Comparison of ENCODE assay signal across 11 cellular contexts in the genomic region with DNA sequence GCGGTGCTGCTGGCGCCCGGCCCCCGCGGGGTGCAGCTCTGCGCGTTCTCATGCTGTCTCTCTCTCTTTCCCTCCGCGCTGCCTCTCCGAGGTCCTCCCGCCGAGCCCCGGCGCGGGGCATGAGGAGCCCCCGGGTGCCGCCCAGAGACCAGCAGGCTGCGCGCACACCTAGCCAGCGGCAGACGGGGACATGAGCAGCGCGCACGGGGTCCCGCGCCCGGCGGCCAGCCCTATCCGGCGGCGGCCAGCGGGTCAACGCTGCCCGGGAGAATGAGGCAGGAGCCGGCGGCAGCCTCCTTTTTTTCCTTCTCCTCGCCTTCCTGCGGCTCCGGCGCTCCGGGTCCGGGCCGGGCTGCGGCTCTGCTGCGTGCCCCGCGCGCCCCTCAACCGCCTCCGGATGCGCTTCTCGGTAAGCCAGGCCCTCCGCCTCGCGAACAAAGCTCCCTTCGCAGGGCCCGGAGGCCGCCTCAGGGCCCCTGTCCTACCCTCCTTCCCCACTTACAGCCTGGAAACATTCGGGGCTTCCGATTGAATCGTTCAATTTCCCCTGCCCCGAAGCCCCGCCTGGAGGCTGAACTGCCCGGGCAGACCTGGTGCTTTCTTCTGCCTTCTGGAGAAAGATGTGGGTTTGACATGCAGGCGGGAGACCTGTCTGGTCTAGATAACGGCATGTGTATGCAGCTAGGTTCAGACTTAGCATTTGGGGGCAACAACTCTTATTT. TPM values are rescaled to one million over a fixed set of nuclear protein-coding genes. Genes with fewer than 3 reads are reported as not detected.
A peak's percentile ranks its signal among the peaks of the same experiment; 100 is the strongest.
DNase-seq lines count a peak whose midpoint lies in the region; ATAC-seq and TF ChIP-seq lines count a peak whose summit lies in the region.
"Had no signal": no experiment of that assay in that cellular context is flagged by ENCODE, and none has a peak within 500 bp of the region (broad histone marks: within the 10 kb centered on the region; RNA-seq: fewer than 3 reads in every experiment).

A gene (plus strand): TSS at position 64 of the 722 bp plus-strand sequence.

- ATAC-seq in heart left ventricle, result no peak
- no peak for ATAC-seq in Right ventricle myocardium superior (ENCODE audit: poor library complexity)
- ATAC-seq in HG03378 (IDR thresholded peaks at IDR 0.05; ENCODE audit: unreplicated experiment), result no peak

- H3K9me3 ChIP-seq in heart left ventricle (no peaks in the 10 kb centered on the region), NT2/D1 (ENCODE audit: insufficient read depth, low read length) (no peaks in the 10 kb centered on the region), iPS-18a (ENCODE audit: control insufficient read depth, low read depth, low read length) (no peaks in the 10 kb centered on the region), tibial artery (no peaks in the 10 kb centered on the region)

- no peak for DNase-seq in heart left ventricle
- no peak for DNase-seq in Right ventricle myocardium superior
- DNase-seq in NT2/D1 (ENCODE audit: low read depth, low spot score), result no peak
- DNase-seq in tibial artery, result no peak
- DNase-seq in COLO829 (ENCODE audit: low spot score), result no peak
- DNase-seq in CD1c-positive myeloid dendritic cell (ENCODE audit: extremely low spot score), result no peak
- DNase-seq: activated T-cell treated with anti-CD3 and anti-CD28 coated beads for 4 hours; effector memory CD4-positive, alpha-beta T cell had no signal

- H3K9ac ChIP-seq in NT2/D1 (ENCODE audit: insufficient read length, low read depth), result peak within 1 kb of the TSS; percentile 77
- H3K9ac ChIP-seq in iPS-18a (ENCODE audit: low read length), result peak within 1 kb of the TSS; percentile 55

- H3K27ac ChIP-seq in heart left ventricle, result no peak within 1 kb of the TSS
- no peak within 1 kb of the TSS for H3K27ac ChIP-seq in iPS-18a (ENCODE audit: low read length)
- no peak within 1 kb of the TSS for H3K27ac ChIP-seq in tibial artery

- H3K27me3 ChIP-seq in heart left ventricle (peaks cover 22 to 88% (median 48%) of the 10 kb centered on the region in 9 donors), NT2/D1 (ENCODE audit: insufficient read depth, insufficient read length) (peaks cover 7% of the 10 kb centered on the region), iPS-18a (ENCODE audit: control insufficient read depth, insufficient read depth, low read length) (peaks cover 23% of the 10 kb centered on the region), tibial artery (peaks cover 0 to 56% of the 10 kb centered on the region in 2 donors)

- TF ChIP-seq POLR2A in heart left ventricle (IDR thresholded peaks at IDR 0.05), result no peak

- H3K4me3 ChIP-seq in heart left ventricle, result peak within 1 kb of the TSS in 10 of 12 donors; percentile 7 to 43 (median 20)
- peak within 1 kb of the TSS; percentile 72 for H3K4me3 ChIP-seq in NT2/D1 (ENCODE audit: insufficient read length, low read depth)
- H3K4me3 ChIP-seq in iPS-18a (ENCODE audit: low read length), result peak within 1 kb of the TSS; percentile 64
- peak within 1 kb of the TSS; percentile 26 to 48 for H3K4me3 ChIP-seq in tibial artery

- 0 to 1% (median 1%) methylated on average over 19 to 66 of the region's 66 CpGs for WGBS in heart left ventricle, 4 donors

- H3K4me1 ChIP-seq in heart left ventricle (peaks cover 0 to 15% (median 3%) of the 10 kb centered on the region in 12 donors), NT2/D1 (ENCODE audit: insufficient read depth, insufficient read length) (no peaks in the 10 kb centered on the region), iPS-18a (ENCODE audit: control insufficient read depth, low read depth, low read length) (peaks cover 20% of the 10 kb centered on the region), tibial artery (peaks cover 0 to 14% (median 14%) of the 10 kb centered on the region in 4 donors)

- TF ChIP-seq CTCF in heart left ventricle (IDR thresholded peaks at IDR 0.05) (peak in 1 of 12 donors; percentile 8), tibial artery (IDR thresholded peaks at IDR 0.05) (no peak)

- intact Hi-C loops in heart left ventricle (cut with DNase I), result no loop called here
- intact Hi-C loops in Right ventricle myocardium superior (cut with DNase I), result no loop called here
- intact Hi-C loops in tibial artery (cut with DNase I; ENCODE audit: low total_unique reads), result no loop called here

- H3K36me3 ChIP-seq in heart left ventricle (no peaks in the 10 kb centered on the region), NT2/D1 (ENCODE audit: insufficient read depth, insufficient read length, low read length) (peaks cover 4% of the 10 kb centered on the region), iPS-18a (ENCODE audit: control insufficient read depth, low read depth, low read length) (no peaks in the 10 kb centered on the region), tibial artery (no peaks in the 10 kb centered on the region)

RNA-seq across cellular contexts. Expression of the gene that starts here (rescaled TPM):
- total RNA-seq in heart left ventricle (not detected), Right ventricle myocardium superior (not detected)
- not detected for polyA plus RNA-seq in heart left ventricle
- polyA plus RNA-seq: CD14-positive monocyte had no signal

Comparison
In these comparisons a context has a peak if more than half of its experiments do, and no peak if none do; other contexts are left out.
1. H3K4me3 ChIP-seq: peak in every context shown above with its lines; median percentile 72 in NT2/D1; 64 in iPS-18a; 37 in tibial artery; 20 in heart left ventricle.